In genomic region chr17:14494161-14494560, GRCh38 we compare ENCODE assay signal across 25 cellular contexts.
"Had no signal": no experiment of that assay in that cellular context is flagged by ENCODE, and none has a peak within 500 bp of the region (broad histone marks: within the 10 kb centered on the region; RNA-seq: fewer than 3 reads in every experiment).

No MANE protein-coding gene starts in this region.

- H3K4me3 ChIP-seq: colonic mucosa, coronary artery, dorsolateral prefrontal cortex, esophagus muscularis mucosa, esophagus squamous epithelium, gastrocnemius medialis, gastroesophageal sphincter, heart left ventricle, heart right ventricle had no signal

- DNase-seq: colonic mucosa; cortex of kidney; dorsolateral prefrontal cortex; effector CD4-positive, alpha-beta T cell; effector CD8-positive, alpha-beta T cell; effector memory CD4-positive, alpha-beta T cell; effector memory CD8-positive, alpha-beta T cell; endodermal cell; erythroblast; esophagus squamous epithelium; foreskin fibroblast; foreskin keratinocyte; foreskin melanocyte; gastrocnemius medialis; glutamatergic neuron; head of caudate nucleus; heart left ventricle; heart right ventricle had no signal

- H3K9me3 ChIP-seq: colonic mucosa, esophagus muscularis mucosa, esophagus squamous epithelium, gastrocnemius medialis had no signal

- H3K27me3 Mint-ChIP-seq: dendritic cell treated with granulocyte-macrophage colony-stimulating factor and Interleukin-4, amounts not matched to agents 40 ng/mL and 50 ng/mL, for 4 days had no signal

- H3K4me1 ChIP-seq: colonic mucosa, esophagus muscularis mucosa, foreskin keratinocyte, gastrocnemius medialis, gastroesophageal sphincter, heart left ventricle, heart right ventricle had no signal

- H3K9me3 Mint-ChIP-seq: dendritic cell treated with granulocyte-macrophage colony-stimulating factor and Interleukin-4, amounts not matched to agents 40 ng/mL and 50 ng/mL, for 4 days had no signal

- ATAC-seq: effector memory CD8-positive, alpha-beta T cell; esophagus mucosa; foreskin keratinocyte; gastrocnemius medialis; gastroesophageal sphincter; heart left ventricle; heart right ventricle had no signal

- H3K27me3 ChIP-seq: colonic mucosa, esophagus muscularis mucosa, esophagus squamous epithelium, foreskin keratinocyte, gastrocnemius medialis, gastroesophageal sphincter, heart left ventricle had no signal

- H3K27ac Mint-ChIP-seq: dendritic cell treated with granulocyte-macrophage colony-stimulating factor and Interleukin-4, amounts not matched to agents 40 ng/mL and 50 ng/mL, for 4 days; effector memory CD8-positive, alpha-beta T cell; endodermal cell had no signal

- H3K27ac ChIP-seq: colonic mucosa, coronary artery, dorsolateral prefrontal cortex, epithelial cell of prostate, esophagus muscularis mucosa, esophagus squamous epithelium, foreskin keratinocyte, gastrocnemius medialis, gastroesophageal sphincter, heart left ventricle, heart right ventricle had no signal

- H3K36me3 ChIP-seq: colonic mucosa, esophagus muscularis mucosa, esophagus squamous epithelium, gastrocnemius medialis, gastroesophageal sphincter, heart left ventricle, heart right ventricle had no signal

- H3K4me3 Mint-ChIP-seq: dendritic cell treated with granulocyte-macrophage colony-stimulating factor and Interleukin-4, amounts not matched to agents 40 ng/mL and 50 ng/mL, for 4 days; effector memory CD8-positive, alpha-beta T cell; endodermal cell had no signal

- FAIRE-seq: endothelial cell of umbilical vein had no signal
